ENCODE assay signal across 28 cellular contexts in genomic region chr2:141639809-141640208, GRCh38.
"Had no signal": no experiment of that assay in that cellular context is flagged by ENCODE, and none has a peak within 500 bp of the region (broad histone marks: within the 10 kb centered on the region; RNA-seq: fewer than 3 reads in every experiment).

No MANE protein-coding gene starts in this region.

- H3K9ac ChIP-seq: neural progenitor cell, parathyroid adenoma had no signal

- H3K4me2 ChIP-seq: neural progenitor cell, smooth muscle cell had no signal

- H3K4me3 ChIP-seq: neural progenitor cell, ovary, psoas muscle, skin epidermis, smooth muscle cell, spleen, suprapubic skin, testis, tibial artery, transverse colon, upper lobe of right lung, uterus had no signal

- DNase-seq: natural killer cell; occipital lobe; ovary; posterior cingulate gyrus; psoas muscle; right cardiac atrium; spleen; stimulated activated CD4-positive, alpha-beta T cell treated with anti-CD3 and anti-CD28 coated beads, Interleukin-12 subunit alpha, Interleukin-12 subunit beta, amount 100 ng/mL, for 4 hours; stimulated activated CD4-positive, alpha-beta T cell treated with anti-CD3 and anti-CD28 coated beads, Interleukin-1b, Interleukin-23, amount 100 ng/mL, for 48 hours; stimulated activated CD4-positive, alpha-beta T cell treated with anti-CD3 and anti-CD28 coated beads, Interleukin-4, amount 100 ng/mL, for 1 hour; stimulated activated CD4-positive, alpha-beta T cell treated with anti-CD3 and anti-CD28 coated beads, Interleukin-4, amount 100 ng/mL, for 4 hours; stimulated activated CD8-positive, alpha-beta memory T cell treated with anti-CD3 and anti-CD28 coated beads, Interleukin-4, amount 100 ng/mL, for 48 hours; stimulated activated naive CD4-positive, alpha-beta T cell; stimulated activated naive CD8-positive, alpha-beta T cell treated with anti-CD3 and anti-CD28 coated beads, Interleukin-15, amount 100 ng/mL, for 72 hours; stimulated activated naive CD8-positive, alpha-beta T cell treated with anti-CD3 and anti-CD28 coated beads, Interleukin-15, Interleukin-2, amounts not matched to agents 100 U/mL and 50 U/mL, for 24 hours; substantia nigra; testis; tibial artery; transverse colon; upper lobe of right lung; uterus had no signal

- H3K79me2 ChIP-seq: parathyroid adenoma had no signal

- H3K9me3 ChIP-seq: ovary, psoas muscle, suprapubic skin, testis, tibial artery, transverse colon, upper lobe of right lung, uterus had no signal

- H3K27ac ChIP-seq: neural progenitor cell, ovary, parathyroid adenoma, psoas muscle, skin epidermis, spleen, suprapubic skin, testis, tibial artery, transverse colon, upper lobe of right lung, uterus had no signal

- H3K36me3 ChIP-seq: neural progenitor cell, ovary, spleen, suprapubic skin, tibial artery, transverse colon, upper lobe of right lung, uterus had no signal

- H3K27me3 ChIP-seq: neural progenitor cell, ovary, spleen, suprapubic skin, testis, tibial artery, transverse colon, upper lobe of right lung, uterus had no signal

- H2AFZ ChIP-seq: neural progenitor cell, parathyroid adenoma had no signal

- H3K4me1 ChIP-seq: neural progenitor cell, parathyroid adenoma, psoas muscle, spleen, suprapubic skin, testis, tibial artery, transverse colon, upper lobe of right lung, uterus had no signal

- ATAC-seq: natural killer cell; psoas muscle; right cardiac atrium; sciatic nerve; stimulated activated memory B cell treated with anti-CD40 and anti-IgM and Interleukin-4, amounts not matched to agents 10 μg/mL and 1 μg/mL and 100 μg/mL, for 72 hours; stimulated activated naive CD8-positive, alpha-beta T cell treated with anti-CD3 and anti-CD28 coated beads, Interleukin-15, amount 100 ng/mL, for 72 hours; stimulated activated naive CD8-positive, alpha-beta T cell treated with anti-CD3 and anti-CD28 coated beads, Interleukin-15, Interleukin-2, amounts not matched to agents 100 U/mL and 50 U/mL, for 24 hours; upper lobe of right lung had no signal
